ENCODE assay signal across 8 cellular contexts in the genomic region with DNA sequence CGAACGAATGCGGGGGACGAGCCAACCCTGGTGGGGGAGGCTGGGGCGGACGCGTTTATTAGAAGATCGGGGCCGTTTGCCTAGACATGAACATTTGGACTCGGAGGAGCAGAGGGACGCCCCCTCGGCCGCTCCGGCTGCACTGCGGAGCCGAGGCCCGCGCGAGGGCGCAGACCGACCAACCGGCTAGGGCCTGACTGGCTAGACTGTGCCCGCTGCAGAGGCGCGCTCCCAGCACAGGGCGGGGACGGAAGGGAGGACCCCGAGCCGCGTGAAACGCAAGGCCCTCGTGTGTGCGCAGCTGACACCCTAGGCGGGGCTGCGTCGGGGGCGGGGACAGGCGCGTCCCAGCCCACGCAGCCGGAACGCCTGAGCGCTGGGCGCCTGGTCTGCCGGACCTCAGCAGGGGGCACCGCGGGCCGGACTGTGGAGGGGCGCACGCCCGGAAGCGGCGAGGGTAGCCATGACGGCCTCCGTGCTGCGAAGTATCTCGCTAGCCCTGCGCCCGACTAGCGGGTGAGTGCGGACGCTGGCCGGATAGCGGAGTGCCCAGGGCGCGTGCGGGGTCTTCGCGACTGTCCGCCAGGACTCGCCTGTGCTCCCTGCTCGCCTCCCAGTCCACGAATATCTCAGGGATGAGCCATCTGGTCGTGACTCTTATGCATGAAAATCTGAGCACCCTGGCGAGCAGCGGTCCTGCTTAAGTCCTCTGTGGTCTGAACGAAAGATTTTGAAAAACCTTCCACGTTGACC. TPM values are rescaled to one million over a fixed set of nuclear protein-coding genes. Genes with fewer than 3 reads are reported as not detected.
A peak's percentile ranks its signal among the peaks of the same experiment; 100 is the strongest.
DNase-seq lines count a peak whose midpoint lies in the region; ATAC-seq and TF ChIP-seq lines count a peak whose summit lies in the region.

TSS of gene MRPL40 (plus strand) at position 454 of the 753 bp plus-strand sequence. CDS start at position 464, 10 bp downstream.

- H3K27me3 ChIP-seq in CD4-positive, CD25-positive, alpha-beta regulatory T cell (ENCODE audit: control insufficient read depth, insufficient read depth, low read length): no peaks in the 10 kb centered on the region
- no peaks in the 10 kb centered on the region for H3K27me3 ChIP-seq in duodenal mucosa (ENCODE audit: control insufficient read depth in 1 of 2, insufficient read depth in 2 of 2, low read length in 2 of 2)
- H3K27me3 ChIP-seq in lower lobe of right lung (ENCODE audit: low read depth): no peaks in the 10 kb centered on the region

- DNase-seq in CD4-positive, CD25-positive, alpha-beta regulatory T cell: peak; percentile 78 to 95 (median 84)
- DNase-seq in NCI-H82 (lab: John Stamatoyannopoulos, UW) (peak; percentile 93), lower lobe of right lung (peak; percentile 98)
- peak; percentile 90 for DNase-seq in activated CD4-positive, alpha-beta memory T cell treated with anti-CD3 and anti-CD28 coated beads, Interleukin-2, amount 10 ng/mL, durations not matched to agents 7 days and 5 days
- peak; percentile 80 to 94 (median 88) for DNase-seq in stimulated activated CD4-positive, alpha-beta T cell treated with anti-CD3 and anti-CD28 coated beads, TNF-alpha, amount 100 ng/mL, for 24 hours (ENCODE audit: low read depth in 3 of 3)

- CTCF ChIA-PET in activated CD4-positive, alpha-beta memory T cell treated with anti-CD3 and anti-CD28 coated beads, Interleukin-2, amount 10 ng/mL, durations not matched to agents 7 days and 5 days (lab: Charles Lee): interaction anchor here (0.7 to 2.7 kb wide), 4 partner anchors 11 to 197 kb away, joined by 3 to 6 read pairs (median 4); no protein-coding TSS in a partner anchor

- POLR2A ChIA-PET in activated CD4-positive, alpha-beta memory T cell treated with anti-CD3 and anti-CD28 coated beads, Interleukin-2, amount 10 ng/mL, durations not matched to agents 7 days and 5 days (lab: Charles Lee): interaction anchor here (0.7 to 7.0 kb wide), 14 partner anchors 10 to 287 kb away, joined by 3 to 113 read pairs (median 4); partner anchors contain the start of genes C22orf39, CDC45, CLTCL1 and UFD1

- peak within 1 kb of the TSS; percentile 92 to 99 (median 98) for H3K4me3 Mint-ChIP-seq in CD4-positive, CD25-positive, alpha-beta regulatory T cell
- peak within 1 kb of the TSS; percentile 91 for H3K4me3 Mint-ChIP-seq in activated CD4-positive, alpha-beta memory T cell treated with anti-CD3 and anti-CD28 coated beads, Interleukin-2, amount 10 ng/mL, durations not matched to agents 7 days and 5 days

- H3K27ac Mint-ChIP-seq in CD4-positive, CD25-positive, alpha-beta regulatory T cell: peak within 1 kb of the TSS; percentile 82 to 94 (median 94)
- H3K27ac Mint-ChIP-seq in activated CD4-positive, alpha-beta memory T cell treated with anti-CD3 and anti-CD28 coated beads, Interleukin-2, amount 10 ng/mL, durations not matched to agents 7 days and 5 days: peak within 1 kb of the TSS; percentile 96

- no peaks in the 10 kb centered on the region for H3K27me3 Mint-ChIP-seq in CD4-positive, CD25-positive, alpha-beta regulatory T cell
- H3K27me3 Mint-ChIP-seq in activated CD4-positive, alpha-beta memory T cell treated with anti-CD3 and anti-CD28 coated beads, Interleukin-2, amount 10 ng/mL, durations not matched to agents 7 days and 5 days: no peaks in the 10 kb centered on the region

- TF ChIP-seq CTCF in lower lobe of right lung (IDR thresholded peaks at IDR 0.05): no peak

- intact Hi-C loops in lower lobe of right lung (cut with DNase I): no loop called here

- peak within 1 kb of the TSS; percentile 84 to 95 for H3K9ac ChIP-seq in duodenal mucosa (ENCODE audit: low read depth in 1 of 2, low read length in 2 of 2)

- peak within 1 kb of the TSS; percentile 89 for H3K27ac ChIP-seq in CD4-positive, CD25-positive, alpha-beta regulatory T cell (ENCODE audit: insufficient read depth, low read length, poor library complexity, severe bottlenecking)
- H3K27ac ChIP-seq in duodenal mucosa (ENCODE audit: low read depth, low read length) (peak within 1 kb of the TSS; percentile 94), lower lobe of right lung (peak within 1 kb of the TSS; percentile 98)

- H3K36me3 ChIP-seq in CD4-positive, CD25-positive, alpha-beta regulatory T cell (ENCODE audit: control insufficient read depth, insufficient read depth, low read length): peaks cover 6% of the 10 kb centered on the region
- H3K36me3 ChIP-seq in duodenal mucosa (ENCODE audit: control insufficient read depth in 1 of 2, insufficient read depth in 2 of 2, low read length in 2 of 2) (peaks cover 7 to 16% of the 10 kb centered on the region in 2 donors), lower lobe of right lung (peaks cover 29% of the 10 kb centered on the region)

- peak within 1 kb of the TSS; percentile 77 for H3K4me3 ChIP-seq in CD4-positive, CD25-positive, alpha-beta regulatory T cell (ENCODE audit: low read depth, low read length)
- H3K4me3 ChIP-seq in duodenal mucosa (ENCODE audit: low read depth in 1 of 2, low read length in 2 of 2) (peak within 1 kb of the TSS; percentile 93 to 94), lower lobe of right lung (peak within 1 kb of the TSS; percentile 69)

- H3K4me1 ChIP-seq in CD4-positive, CD25-positive, alpha-beta regulatory T cell (ENCODE audit: control insufficient read depth, insufficient read depth, low read length, poor library complexity, severe bottlenecking): peaks cover 23% of the 10 kb centered on the region
- H3K4me1 ChIP-seq in duodenal mucosa (ENCODE audit: control insufficient read depth in 1 of 2, insufficient read depth in 2 of 2, low read length in 2 of 2): peaks cover 24% of the 10 kb centered on the region in 2 donors
- peaks cover 38% of the 10 kb centered on the region for H3K4me1 ChIP-seq in lower lobe of right lung

- no peaks in the 10 kb centered on the region for H3K9me3 ChIP-seq in CD4-positive, CD25-positive, alpha-beta regulatory T cell (ENCODE audit: control insufficient read depth in 2 of 2, low read length in 2 of 2)
- no peaks in the 10 kb centered on the region for H3K9me3 ChIP-seq in duodenal mucosa (ENCODE audit: control insufficient read depth in 1 of 2, low read length in 2 of 2)
- H3K9me3 ChIP-seq in lower lobe of right lung: no peaks in the 10 kb centered on the region

- peaks cover 0 to 2% (median 0%) of the 10 kb centered on the region in 7 donors for H3K9me3 Mint-ChIP-seq in CD4-positive, CD25-positive, alpha-beta regulatory T cell
- H3K9me3 Mint-ChIP-seq in activated CD4-positive, alpha-beta memory T cell treated with anti-CD3 and anti-CD28 coated beads, Interleukin-2, amount 10 ng/mL, durations not matched to agents 7 days and 5 days: no peaks in the 10 kb centered on the region

- peaks cover 5% of the 10 kb centered on the region for H3K36me3 Mint-ChIP-seq in CD4-positive, CD25-positive, alpha-beta regulatory T cell
- peaks cover 38% of the 10 kb centered on the region for H3K36me3 Mint-ChIP-seq in activated CD4-positive, alpha-beta memory T cell treated with anti-CD3 and anti-CD28 coated beads, Interleukin-2, amount 10 ng/mL, durations not matched to agents 7 days and 5 days (ENCODE audit: low read depth)

- ATAC-seq in CD4-positive, CD25-positive, alpha-beta regulatory T cell (ENCODE audit: low read depth in 2 of 2): peak; percentile 87 to 90
- ATAC-seq in GM19395 (IDR thresholded peaks at IDR 0.05; ENCODE audit: unreplicated experiment): peak; percentile 71
- ATAC-seq in HG03558 (IDR thresholded peaks at IDR 0.05; ENCODE audit: extremely low read depth, unreplicated experiment): peak; percentile 46
- peak; percentile 98 to 99 for ATAC-seq in lower lobe of right lung

- peaks cover 9 to 51% (median 42%) of the 10 kb centered on the region in 4 donors for H3K4me1 Mint-ChIP-seq in CD4-positive, CD25-positive, alpha-beta regulatory T cell
- peaks cover 45% of the 10 kb centered on the region for H3K4me1 Mint-ChIP-seq in activated CD4-positive, alpha-beta memory T cell treated with anti-CD3 and anti-CD28 coated beads, Interleukin-2, amount 10 ng/mL, durations not matched to agents 7 days and 5 days

RNA-seq across cellular contexts. Expression of gene MRPL40, which starts in this region (rescaled TPM):
- total RNA-seq in CD4-positive, CD25-positive, alpha-beta regulatory T cell: 12.1 TPM
- polyA plus RNA-seq in CD4-positive, CD25-positive, alpha-beta regulatory T cell: 10 to 100 TPM; 59.5 to 75.5 (median 60.9) TPM
- total RNA-seq in activated CD4-positive, alpha-beta memory T cell treated with anti-CD3 and anti-CD28 coated beads, Interleukin-2, amount 10 ng/mL, durations not matched to agents 7 days and 5 days: 10 to 100 TPM; 22.4 to 24.6 TPM
- total RNA-seq in lower lobe of right lung: 23.2 TPM

Comparison
In these comparisons a context has a peak if more than half of its experiments do, and no peak if none do; other contexts are left out.
1. Peak in every context shown above with its lines: DNase-seq, ATAC-seq, H3K4me3 ChIP-seq and H3K27ac ChIP-seq.
2. ATAC-seq: peak in every context shown above with its lines; median percentile 98 in lower lobe of right lung; 88 in CD4-positive, CD25-positive, alpha-beta regulatory T cell; 71 in GM19395; 46 in HG03558.